Comparison of ENCODE assay signal across 8 cellular contexts in genomic region chr3:160129459-160130061, GRCh38.
DNase-seq lines count a peak whose midpoint lies in the region; ATAC-seq and TF ChIP-seq lines count a peak whose summit lies in the region.

No MANE protein-coding gene starts in this region.

- H3K27me3 ChIP-seq in GM23338 (ENCODE audit: insufficient read depth), result no peaks in the 10 kb centered on the region

- H3K36me3 ChIP-seq in GM23338 (ENCODE audit: insufficient read depth), result no peaks in the 10 kb centered on the region

- no peaks in the 10 kb centered on the region for H3K79me2 ChIP-seq in GM23338 (replicated peaks; ENCODE audit: insufficient read depth)

- H3K36me3 Mint-ChIP-seq in GM23338 (ENCODE audit: low read depth), result no peaks in the 10 kb centered on the region

- peaks cover 2% of the 10 kb centered on the region for H3K27me3 Mint-ChIP-seq in GM23338 (ENCODE audit: insufficient read depth, low read depth, poor library complexity)

- no peak overlapping the region for H3K4me3 Mint-ChIP-seq in GM23338

- TF ChIP-seq CTCF in GM23338 (conservative IDR thresholded peaks at IDR 0.05; ENCODE audit: low read depth in 2 of 2), result no peak

- H3K4me1 ChIP-seq in GM23338 (ENCODE audit: insufficient read depth), result no peaks in the 10 kb centered on the region

- no peaks in the 10 kb centered on the region for H3F3A ChIP-seq in GM23338 (replicated peaks; ENCODE audit: low read depth)

- no peaks in the 10 kb centered on the region for H4K20me1 ChIP-seq in GM23338 (replicated peaks; ENCODE audit: insufficient read depth)

- H3K27ac Mint-ChIP-seq in GM23338, result no peak overlapping the region

- no peaks in the 10 kb centered on the region; the same call in 1 of the 3 replicates for H3K4me1 Mint-ChIP-seq in GM23338

- H3K4me3 ChIP-seq in GM23338, result no peak overlapping the region

- no peak overlapping the region for H3K4me2 ChIP-seq in GM23338

- H3K9me3 Mint-ChIP-seq in GM23338, result no peaks in the 10 kb centered on the region

- no peak overlapping the region for H3K27ac ChIP-seq in GM23338 (ENCODE audit: low read depth)

- peak; percentile 96 for DNase-seq in COLO829 (ENCODE audit: low spot score)
- DNase-seq in NOMO-1 treated with dmso at 0.1 percent for 144 hours (lab: John Stamatoyannopoulos, UW; ENCODE audit: unreplicated experiment), result peak; percentile 91
- DNase-seq in fibroblast of peridontal ligament (ENCODE audit: extremely low read depth), result peak; percentile 98
- no peak for DNase-seq in DMS53 treated with DMSO at 0.1 percent for 48 hours (lab: John Stamatoyannopoulos, UW; ENCODE audit: unreplicated experiment)
- no peak for DNase-seq in NCI-H82 treated with DMSO at 0.1 percent for 48 hours (lab: John Stamatoyannopoulos, UW; ENCODE audit: unreplicated experiment)
- DNase-seq in NCI-H2029 (lab: John Stamatoyannopoulos, UW), result no peak
- DNase-seq in GM23338 (ENCODE audit: low spot score), result no peak

- ATAC-seq in GM21825 (IDR thresholded peaks at IDR 0.05; ENCODE audit: unreplicated experiment), result peak; percentile 46
- ATAC-seq in GM23338, result no peak

- H3K9me2 ChIP-seq in GM23338 (ENCODE audit: insufficient read depth), result peaks cover 7% of the 10 kb centered on the region

- H2AFZ ChIP-seq in GM23338, result no peak overlapping the region

TF ChIP-seq in GM23338, 12 proteins besides CTCF, POLR2A, EP300 and RAD21:
- TF ChIP-seq, protein P1, sequence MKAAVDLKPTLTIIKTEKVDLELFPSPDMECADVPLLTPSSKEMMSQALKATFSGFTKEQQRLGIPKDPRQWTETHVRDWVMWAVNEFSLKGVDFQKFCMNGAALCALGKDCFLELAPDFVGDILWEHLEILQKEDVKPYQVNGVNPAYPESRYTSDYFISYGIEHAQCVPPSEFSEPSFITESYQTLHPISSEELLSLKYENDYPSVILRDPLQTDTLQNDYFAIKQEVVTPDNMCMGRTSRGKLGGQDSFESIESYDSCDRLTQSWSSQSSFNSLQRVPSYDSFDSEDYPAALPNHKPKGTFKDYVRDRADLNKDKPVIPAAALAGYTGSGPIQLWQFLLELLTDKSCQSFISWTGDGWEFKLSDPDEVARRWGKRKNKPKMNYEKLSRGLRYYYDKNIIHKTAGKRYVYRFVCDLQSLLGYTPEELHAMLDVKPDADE (IDR thresholded peaks at IDR 0.05), result no peak
- TF ChIP-seq, protein P2, sequence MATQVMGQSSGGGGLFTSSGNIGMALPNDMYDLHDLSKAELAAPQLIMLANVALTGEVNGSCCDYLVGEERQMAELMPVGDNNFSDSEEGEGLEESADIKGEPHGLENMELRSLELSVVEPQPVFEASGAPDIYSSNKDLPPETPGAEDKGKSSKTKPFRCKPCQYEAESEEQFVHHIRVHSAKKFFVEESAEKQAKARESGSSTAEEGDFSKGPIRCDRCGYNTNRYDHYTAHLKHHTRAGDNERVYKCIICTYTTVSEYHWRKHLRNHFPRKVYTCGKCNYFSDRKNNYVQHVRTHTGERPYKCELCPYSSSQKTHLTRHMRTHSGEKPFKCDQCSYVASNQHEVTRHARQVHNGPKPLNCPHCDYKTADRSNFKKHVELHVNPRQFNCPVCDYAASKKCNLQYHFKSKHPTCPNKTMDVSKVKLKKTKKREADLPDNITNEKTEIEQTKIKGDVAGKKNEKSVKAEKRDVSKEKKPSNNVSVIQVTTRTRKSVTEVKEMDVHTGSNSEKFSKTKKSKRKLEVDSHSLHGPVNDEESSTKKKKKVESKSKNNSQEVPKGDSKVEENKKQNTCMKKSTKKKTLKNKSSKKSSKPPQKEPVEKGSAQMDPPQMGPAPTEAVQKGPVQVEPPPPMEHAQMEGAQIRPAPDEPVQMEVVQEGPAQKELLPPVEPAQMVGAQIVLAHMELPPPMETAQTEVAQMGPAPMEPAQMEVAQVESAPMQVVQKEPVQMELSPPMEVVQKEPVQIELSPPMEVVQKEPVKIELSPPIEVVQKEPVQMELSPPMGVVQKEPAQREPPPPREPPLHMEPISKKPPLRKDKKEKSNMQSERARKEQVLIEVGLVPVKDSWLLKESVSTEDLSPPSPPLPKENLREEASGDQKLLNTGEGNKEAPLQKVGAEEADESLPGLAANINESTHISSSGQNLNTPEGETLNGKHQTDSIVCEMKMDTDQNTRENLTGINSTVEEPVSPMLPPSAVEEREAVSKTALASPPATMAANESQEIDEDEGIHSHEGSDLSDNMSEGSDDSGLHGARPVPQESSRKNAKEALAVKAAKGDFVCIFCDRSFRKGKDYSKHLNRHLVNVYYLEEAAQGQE (IDR thresholded peaks at IDR 0.05; ENCODE audit: unreplicated experiment), result no peak

Comparison
In these comparisons a context has a peak if more than half of its experiments do, and no peak if none do; other contexts are left out.
1. DNase-seq: peak in COLO829 (single experiment), NOMO-1 treated with dmso at 0.1 percent for 144 hours (single experiment) and fibroblast of peridontal ligament (single experiment); none in DMS53 treated with DMSO at 0.1 percent for 48 hours (single experiment), NCI-H82 treated with DMSO at 0.1 percent for 48 hours (single experiment), NCI-H2029 (single experiment) and GM23338 (single experiment).